27 cellular contexts compared by ENCODE assay signal in genomic region chr11:133720951-133721350, GRCh38.
"Had no signal": no experiment of that assay in that cellular context is flagged by ENCODE, and none has a peak within 500 bp of the region (broad histone marks: within the 10 kb centered on the region; RNA-seq: fewer than 3 reads in every experiment).

No MANE protein-coding gene starts in this region.

- H3K27me3 Mint-ChIP-seq: activated CD4-positive, alpha-beta T cell treated with anti-CD3 and anti-CD28 coated beads, Interleukin-2, amount 10 ng/mL, durations not matched to agents 24 days and 14 days; activated CD8-positive, alpha-beta memory T cell treated with anti-CD3 and anti-CD28 coated beads, Interleukin-2, amount 10 ng/mL, durations not matched to agents 7 days and 5 days had no signal

- H3K4me3 Mint-ChIP-seq: activated CD4-positive, alpha-beta memory T cell treated with anti-CD3 and anti-CD28 coated beads for 36 hours; activated CD4-positive, alpha-beta T cell treated with anti-CD3 and anti-CD28 coated beads for 36 hours; activated CD4-positive, alpha-beta T cell treated with anti-CD3 and anti-CD28 coated beads, Interleukin-2, amount 10 ng/mL, durations not matched to agents 24 days and 14 days; activated CD8-positive, alpha-beta memory T cell treated with anti-CD3 and anti-CD28 coated beads, Interleukin-2, amount 10 ng/mL, durations not matched to agents 7 days and 5 days; activated CD8-positive, alpha-beta T cell treated with anti-CD3 and anti-CD28 coated beads, Interleukin-2, amount 10 ng/mL, durations not matched to agents 7 days and 5 days; activated naive CD4-positive, alpha-beta T cell treated with anti-CD3 and anti-CD28 coated beads for 36 hours; activated naive CD8-positive, alpha-beta T cell treated with anti-CD3 and anti-CD28 coated beads, Interleukin-2, amount 10 ng/mL, durations not matched to agents 7 days and 5 days; activated T-helper 1 cell treated with anti-CD3 and anti-CD28 coated beads, Interleukin-12 subunit alpha, Interleukin-12 subunit beta, Interleukin-2, Interleukin-4 antibody, amounts not matched to agents 30 ng/mL and 10 ng/mL and 1 ng/mL, durations not matched to agents 14 hours and 24 hours and 36 hours had no signal

- ATAC-seq: activated CD4-positive, alpha-beta T cell treated with anti-CD3 and anti-CD28 coated beads for 36 hours; activated CD8-positive, alpha-beta memory T cell treated with anti-CD3 and anti-CD28 coated beads, Interleukin-2, amount 10 ng/mL, durations not matched to agents 7 days and 5 days; activated CD8-positive, alpha-beta T cell treated with anti-CD3 and anti-CD28 coated beads, Interleukin-2, amount 10 ng/mL, durations not matched to agents 7 days and 5 days; activated naive CD4-positive, alpha-beta T cell treated with anti-CD3 and anti-CD28 coated beads, Interleukin-2, amount 50 U/mL, for 72 hours; body of pancreas; foreskin keratinocyte; gastrocnemius medialis; heart left ventricle had no signal

- H3K27ac Mint-ChIP-seq: activated CD4-positive, alpha-beta memory T cell treated with anti-CD3 and anti-CD28 coated beads for 36 hours; activated CD4-positive, alpha-beta T cell treated with anti-CD3 and anti-CD28 coated beads for 36 hours; activated CD4-positive, alpha-beta T cell treated with anti-CD3 and anti-CD28 coated beads, Interleukin-2, amount 10 ng/mL, durations not matched to agents 24 days and 14 days; activated CD8-positive, alpha-beta memory T cell treated with anti-CD3 and anti-CD28 coated beads, Interleukin-2, amount 10 ng/mL, durations not matched to agents 7 days and 5 days; activated CD8-positive, alpha-beta T cell treated with anti-CD3 and anti-CD28 coated beads, Interleukin-2, amount 10 ng/mL, durations not matched to agents 7 days and 5 days; activated naive CD4-positive, alpha-beta T cell treated with anti-CD3 and anti-CD28 coated beads for 36 hours; activated naive CD4-positive, alpha-beta T cell treated with anti-CD3 and anti-CD28 coated beads, Interleukin-2, amount 50 U/mL, for 72 hours; activated naive CD8-positive, alpha-beta T cell treated with anti-CD3 and anti-CD28 coated beads, Interleukin-2, amount 10 ng/mL, durations not matched to agents 7 days and 5 days; activated T-helper 1 cell treated with anti-CD3 and anti-CD28 coated beads, Interleukin-12 subunit alpha, Interleukin-12 subunit beta, Interleukin-2, Interleukin-4 antibody, amounts not matched to agents 30 ng/mL and 10 ng/mL and 1 ng/mL, durations not matched to agents 14 hours and 24 hours and 36 hours; activated T-helper 2 cell treated with anti-CD3 and anti-CD28 coated beads, Interferon-gamma antibody, Interleukin-2, Interleukin-4, amounts not matched to agents 10 μg/mL and 5 μg/mL and 100 μg/mL, durations not matched to agents 14 hours and 24 hours and 36 hours had no signal

- H3K9me3 Mint-ChIP-seq: activated CD4-positive, alpha-beta memory T cell treated with anti-CD3 and anti-CD28 coated beads for 36 hours; activated CD4-positive, alpha-beta T cell treated with anti-CD3 and anti-CD28 coated beads, Interleukin-2, amount 10 ng/mL, durations not matched to agents 24 days and 14 days; activated naive CD4-positive, alpha-beta T cell treated with anti-CD3 and anti-CD28 coated beads for 36 hours; activated naive CD4-positive, alpha-beta T cell treated with anti-CD3 and anti-CD28 coated beads, Interleukin-2, amount 50 U/mL, for 72 hours; activated naive CD8-positive, alpha-beta T cell treated with anti-CD3 and anti-CD28 coated beads, Interleukin-2, amount 10 ng/mL, durations not matched to agents 7 days and 5 days; activated T-helper 1 cell treated with anti-CD3 and anti-CD28 coated beads, Interleukin-12 subunit alpha, Interleukin-12 subunit beta, Interleukin-2, Interleukin-4 antibody, amounts not matched to agents 30 ng/mL and 10 ng/mL and 1 ng/mL, durations not matched to agents 14 hours and 24 hours and 36 hours; activated T-helper 2 cell treated with anti-CD3 and anti-CD28 coated beads, Interferon-gamma antibody, Interleukin-2, Interleukin-4, amounts not matched to agents 10 μg/mL and 5 μg/mL and 100 μg/mL, durations not matched to agents 14 hours and 24 hours and 36 hours had no signal

- H3K36me3 ChIP-seq: esophagus muscularis mucosa, gastrocnemius medialis, heart left ventricle had no signal

- DNase-seq: activated CD4-positive, alpha-beta memory T cell treated with anti-CD3 and anti-CD28 coated beads for 36 hours; activated CD4-positive, alpha-beta T cell treated with anti-CD3 and anti-CD28 coated beads for 36 hours; activated CD4-positive, alpha-beta T cell treated with anti-CD3 and anti-CD28 coated beads, Interleukin-2, amount 10 ng/mL, durations not matched to agents 24 days and 14 days; activated CD4-positive, CD25-positive, alpha-beta regulatory T cell; activated CD4-positive, CD25-positive, alpha-beta regulatory T cell treated with anti-CD3 and anti-CD28 coated beads, Interleukin-2, amount 50 U/mL, for 72 hours; activated CD8-positive, alpha-beta memory T cell treated with anti-CD3 and anti-CD28 coated beads, Interleukin-2, amount 10 ng/mL, durations not matched to agents 7 days and 5 days; activated CD8-positive, alpha-beta memory T cell treated with anti-CD3 and anti-CD28 coated beads, Interleukin-2, amount 50 U/mL, for 4 hours; activated CD8-positive, alpha-beta T cell treated with anti-CD3 and anti-CD28 coated beads, Interleukin-2, amount 10 ng/mL, durations not matched to agents 7 days and 5 days; activated effector memory CD4-positive, alpha-beta T cell treated with anti-CD3 and anti-CD28 coated beads, Interleukin-2, amount 50 U/mL, for 16 hours; activated naive CD4-positive, alpha-beta T cell treated with anti-CD3 and anti-CD28 coated beads for 36 hours; activated naive CD8-positive, alpha-beta T cell treated with anti-CD3 and anti-CD28 coated beads, Interleukin-2, amount 10 ng/mL, durations not matched to agents 7 days and 5 days; activated T-cell treated with anti-CD3 and anti-CD28 coated beads, Interleukin-2, amount 50 U/mL, for 1 hour; activated T-cell treated with anti-CD3 and anti-CD28 coated beads, Interleukin-2, amount 50 U/mL, for 48 hours; body of pancreas; cortex of kidney; dermis blood vessel endothelial cell; effector CD8-positive, alpha-beta T cell; erythroblast; foreskin keratinocyte; gastrocnemius medialis; glutamatergic neuron; heart left ventricle; T-helper 2 cell had no signal

- H3K4me1 Mint-ChIP-seq: activated CD4-positive, alpha-beta T cell treated with anti-CD3 and anti-CD28 coated beads for 36 hours; activated CD4-positive, alpha-beta T cell treated with anti-CD3 and anti-CD28 coated beads, Interleukin-2, amount 10 ng/mL, durations not matched to agents 24 days and 14 days; activated CD8-positive, alpha-beta memory T cell treated with anti-CD3 and anti-CD28 coated beads, Interleukin-2, amount 10 ng/mL, durations not matched to agents 7 days and 5 days; activated naive CD8-positive, alpha-beta T cell treated with anti-CD3 and anti-CD28 coated beads, Interleukin-2, amount 10 ng/mL, durations not matched to agents 7 days and 5 days had no signal

- H3K27ac ChIP-seq: body of pancreas, esophagus muscularis mucosa, foreskin keratinocyte, gastrocnemius medialis, heart left ventricle had no signal

- H3K9me3 ChIP-seq: body of pancreas, esophagus muscularis mucosa, gastrocnemius medialis had no signal

- H3K27me3 ChIP-seq: body of pancreas, foreskin keratinocyte, gastrocnemius medialis, heart left ventricle had no signal

- H3K4me3 ChIP-seq: body of pancreas, esophagus muscularis mucosa, gastrocnemius medialis, heart left ventricle had no signal

- H3K36me3 Mint-ChIP-seq: activated CD4-positive, alpha-beta memory T cell treated with anti-CD3 and anti-CD28 coated beads for 36 hours; activated CD8-positive, alpha-beta memory T cell treated with anti-CD3 and anti-CD28 coated beads, Interleukin-2, amount 10 ng/mL, durations not matched to agents 7 days and 5 days; activated naive CD4-positive, alpha-beta T cell treated with anti-CD3 and anti-CD28 coated beads, Interleukin-2, amount 50 U/mL, for 72 hours; activated naive CD8-positive, alpha-beta T cell treated with anti-CD3 and anti-CD28 coated beads, Interleukin-2, amount 10 ng/mL, durations not matched to agents 7 days and 5 days had no signal

- H3K4me1 ChIP-seq: esophagus muscularis mucosa, foreskin keratinocyte, gastrocnemius medialis, heart left ventricle had no signal
